In the genomic region with DNA sequence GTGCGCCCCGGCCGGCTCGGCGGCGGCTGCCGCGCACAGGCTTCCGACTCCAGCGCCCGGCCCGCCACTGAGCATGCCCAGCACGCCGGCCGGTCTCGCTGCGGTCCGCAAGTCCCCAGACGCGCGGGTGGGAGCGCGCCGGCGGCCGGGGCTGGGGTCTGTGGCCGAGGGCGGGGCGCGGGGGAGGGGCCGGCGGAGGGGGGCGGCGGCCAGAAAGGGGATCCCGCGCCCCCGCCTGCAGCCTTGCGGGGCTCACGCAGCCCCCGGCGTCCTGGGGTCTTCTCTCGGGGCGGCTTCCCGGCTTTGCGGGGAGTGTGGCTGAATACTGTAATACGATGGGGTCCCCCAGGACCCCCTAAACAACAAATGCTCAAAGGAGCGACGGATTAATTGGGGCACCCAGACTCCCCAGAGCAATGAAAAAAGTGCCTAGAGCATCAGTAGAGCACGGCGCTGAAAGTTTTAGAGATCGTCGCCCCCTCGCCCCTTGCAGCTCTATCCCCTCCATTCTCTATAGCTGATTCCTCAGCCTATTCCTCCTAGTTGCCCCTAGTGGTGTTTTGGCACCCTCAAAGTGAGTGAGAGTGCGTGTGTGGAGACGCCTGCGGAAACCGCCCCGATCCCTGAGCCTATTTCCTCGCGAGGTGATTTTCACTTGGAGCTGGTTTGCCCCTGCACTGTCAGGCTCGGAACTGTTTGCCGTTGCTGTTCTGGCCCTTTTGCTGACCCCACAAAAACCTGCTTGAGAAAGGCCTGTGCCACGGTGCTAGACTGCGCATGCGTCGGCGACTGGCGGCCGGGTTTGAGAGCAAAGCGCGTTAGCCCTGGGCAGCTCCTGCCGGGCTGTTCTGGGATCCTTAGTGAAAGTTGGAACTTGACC, we compare ENCODE assay signal across 8 cellular contexts. TPM values are rescaled to one million over a fixed set of nuclear protein-coding genes. Genes with fewer than 3 reads are reported as not detected.
DNase-seq lines count a peak whose midpoint lies in the region; ATAC-seq and TF ChIP-seq lines count a peak whose summit lies in the region.

A gene with protein sequence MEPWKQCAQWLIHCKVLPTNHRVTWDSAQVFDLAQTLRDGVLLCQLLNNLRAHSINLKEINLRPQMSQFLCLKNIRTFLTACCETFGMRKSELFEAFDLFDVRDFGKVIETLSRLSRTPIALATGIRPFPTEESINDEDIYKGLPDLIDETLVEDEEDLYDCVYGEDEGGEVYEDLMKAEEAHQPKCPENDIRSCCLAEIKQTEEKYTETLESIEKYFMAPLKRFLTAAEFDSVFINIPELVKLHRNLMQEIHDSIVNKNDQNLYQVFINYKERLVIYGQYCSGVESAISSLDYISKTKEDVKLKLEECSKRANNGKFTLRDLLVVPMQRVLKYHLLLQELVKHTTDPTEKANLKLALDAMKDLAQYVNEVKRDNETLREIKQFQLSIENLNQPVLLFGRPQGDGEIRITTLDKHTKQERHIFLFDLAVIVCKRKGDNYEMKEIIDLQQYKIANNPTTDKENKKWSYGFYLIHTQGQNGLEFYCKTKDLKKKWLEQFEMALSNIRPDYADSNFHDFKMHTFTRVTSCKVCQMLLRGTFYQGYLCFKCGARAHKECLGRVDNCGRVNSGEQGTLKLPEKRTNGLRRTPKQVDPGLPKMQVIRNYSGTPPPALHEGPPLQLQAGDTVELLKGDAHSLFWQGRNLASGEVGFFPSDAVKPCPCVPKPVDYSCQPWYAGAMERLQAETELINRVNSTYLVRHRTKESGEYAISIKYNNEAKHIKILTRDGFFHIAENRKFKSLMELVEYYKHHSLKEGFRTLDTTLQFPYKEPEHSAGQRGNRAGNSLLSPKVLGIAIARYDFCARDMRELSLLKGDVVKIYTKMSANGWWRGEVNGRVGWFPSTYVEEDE (minus strand): TSS at position 69 of the 880 bp plus-strand sequence. CDS start 311 bp downstream, outside the sequence.

- TF ChIP-seq CTCF in activated B cell treated with CpG ODN at 0.5 μM for 24 hours (IDR thresholded peaks at IDR 0.05), result no peak

- peak within 1 kb of the TSS; percentile 0 to 88 (median 72) for H3K27ac ChIP-seq in skin epidermis

- peaks cover 14% of the 10 kb centered on the region for H3K36me3 Mint-ChIP-seq in activated B cell treated with CpG ODN at 0.5 μM for 24 hours (ENCODE audit: low read depth)
- peaks cover 0 to 3% (median 0%) of the 10 kb centered on the region in 3 donors for H3K36me3 Mint-ChIP-seq in immature natural killer cell

- CTCF ChIA-PET in activated B cell treated with CpG ODN at 0.5 μM for 24 hours (lab: Charles Lee), result interaction anchor here (0.8 to 4.9 kb wide), 7 partner anchors 31 to 186 kb away, joined by 3 to 77 read pairs (median 4); no protein-coding TSS in a partner anchor

- H3K4me3 Mint-ChIP-seq in activated B cell treated with CpG ODN at 0.5 μM for 24 hours, result peak within 1 kb of the TSS; percentile 95
- H3K4me3 Mint-ChIP-seq in immature natural killer cell, result peak within 1 kb of the TSS; percentile 97 to 100 (median 100)

- POLR2A ChIA-PET in activated B cell treated with CpG ODN at 0.5 μM for 24 hours (lab: Charles Lee), result interaction anchor here (0.8 to 3.7 kb wide), 20 partner anchors 10 to 188 kb away, joined by 3 to 44 read pairs (median 4); no protein-coding TSS in a partner anchor

- ATAC-seq in activated B cell treated with CpG ODN at 0.5 μM for 24 hours (ENCODE audit: low read depth) (peak; percentile 49), HG03097 (IDR thresholded peaks at IDR 0.05; ENCODE audit: low FRiP score, unreplicated experiment) (no peak)

- peak within 1 kb of the TSS; percentile 99 for H3K27ac Mint-ChIP-seq in activated B cell treated with CpG ODN at 0.5 μM for 24 hours
- H3K27ac Mint-ChIP-seq in immature natural killer cell, result peak within 1 kb of the TSS; percentile 93 to 99 (median 98)

- H3K27me3 Mint-ChIP-seq in activated B cell treated with CpG ODN at 0.5 μM for 24 hours, result no peaks in the 10 kb centered on the region
- peaks cover 0 to 21% (median 15%) of the 10 kb centered on the region in 3 donors for H3K27me3 Mint-ChIP-seq in immature natural killer cell (ENCODE audit: low read depth in 3 of 3)

- H3K4me3 ChIP-seq in GM08714 (ENCODE audit: low read length), result peak within 1 kb of the TSS; percentile 33
- peak within 1 kb of the TSS; percentile 50 to 63 (median 58) for H3K4me3 ChIP-seq in skin epidermis

- intact Hi-C loops in activated B cell treated with CpG ODN at 0.5 μM for 24 hours (cut with micrococcal nuclease), result loop anchor here (1.0 to 10.0 kb wide), 11 partner anchors 42 to 589 kb away; no protein-coding TSS in a partner anchor

- H3K4me1 Mint-ChIP-seq in activated B cell treated with CpG ODN at 0.5 μM for 24 hours, result peaks cover 48% of the 10 kb centered on the region
- peaks cover 11 to 36% of the 10 kb centered on the region in 2 donors for H3K4me1 Mint-ChIP-seq in immature natural killer cell

- H3K9me3 Mint-ChIP-seq in activated B cell treated with CpG ODN at 0.5 μM for 24 hours, result no peaks in the 10 kb centered on the region
- H3K9me3 Mint-ChIP-seq in immature natural killer cell, result no peaks in the 10 kb centered on the region

- DNase-seq in NCI-H1694 (lab: John Stamatoyannopoulos, UW) (peak; percentile 59), activated B cell treated with CpG ODN at 0.5 μM for 24 hours (peak; percentile 69), cerebellar cortex (ENCODE audit: low spot score) (peak; percentile 49), immature natural killer cell (peak; percentile 64 to 75 (median 72)), A172 (ENCODE audit: low spot score) (no peak)

RNA-seq across cellular contexts. Expression of the gene that starts here (rescaled TPM):
- total RNA-seq in activated B cell treated with CpG ODN at 0.5 μM for 24 hours, result 28.7 and 29.1 TPM in 2 replicates
- 10 to 100 TPM; 17.6 to 19.4 (median 18.8) TPM for polyA plus RNA-seq in immature natural killer cell
- 0.65 and 0.88 TPM in 2 replicates for total RNA-seq in A172 (2014; rRNA removed; shearing (Covaris generic))

Comparison
In these comparisons a context has a peak if more than half of its experiments do, and no peak if none do; other contexts are left out.
1. RNA of the gene that starts here (total RNA-seq): 28.7 to 29.1 TPM in activated B cell treated with CpG ODN at 0.5 μM for 24 hours; 0.65 to 0.88 TPM in A172; every median in the first group is over 10 times any median in the second.